ENCODE assay signal across 12 cellular contexts in the genomic region with DNA sequence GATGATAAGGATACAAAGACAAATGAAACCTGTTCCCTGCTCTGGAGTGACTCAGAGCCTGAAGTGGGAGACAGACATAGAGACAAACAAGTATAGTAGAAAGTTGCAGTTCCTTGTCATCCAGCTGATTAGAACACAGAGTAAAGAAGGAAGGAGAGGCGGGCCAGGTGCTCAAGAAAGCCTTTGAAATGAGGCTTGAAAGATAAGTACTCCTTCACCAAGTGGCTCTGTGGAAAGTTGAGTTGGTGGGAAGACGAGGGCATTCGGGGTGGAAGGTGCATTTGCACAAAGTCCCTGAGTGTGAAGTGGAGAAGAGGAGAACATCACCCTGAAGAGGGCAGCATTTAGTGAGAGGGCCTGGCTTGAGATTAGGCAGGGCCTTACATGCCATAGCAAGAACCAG. TPM values are rescaled to one million over a fixed set of nuclear protein-coding genes. Genes with fewer than 3 reads are reported as not detected.
DNase-seq lines count a peak whose midpoint lies in the region; ATAC-seq and TF ChIP-seq lines count a peak whose summit lies in the region.
"Had no signal": no experiment of that assay in that cellular context is flagged by ENCODE, and none has a peak within 500 bp of the region (broad histone marks: within the 10 kb centered on the region; RNA-seq: fewer than 3 reads in every experiment).

No MANE protein-coding gene starts in this region.

- intact Hi-C loops in OCI-LY7 (cut with micrococcal nuclease; ENCODE audit: unreplicated experiment): no loop called here
- intact Hi-C loops in naive thymus-derived CD4-positive, alpha-beta T cell (cut with micrococcal nuclease): no loop called here
- intact Hi-C loops in activated T-helper 2 cell treated with anti-CD3 and anti-CD28 coated beads, Interferon-gamma antibody, Interleukin-2, Interleukin-4, amounts not matched to agents 10 μg/mL and 5 μg/mL and 100 μg/mL, durations not matched to agents 14 hours and 24 hours and 36 hours (cut with micrococcal nuclease): no loop called here

- POLR2A ChIA-PET in OCI-LY7 (lab: Charles Lee): interaction anchor here (0.7 kb wide), 1 partner anchor 234 kb away, joined by 3 read pairs; no protein-coding TSS in a partner anchor
- POLR2A ChIA-PET in naive thymus-derived CD4-positive, alpha-beta T cell (lab: Charles Lee): no interaction called here

- H2AFZ ChIP-seq in OCI-LY7 (ENCODE audit: low read length): no peak overlapping the region

- no peak overlapping the region for H3K27ac ChIP-seq in 22Rv1
- no peak overlapping the region for H3K27ac ChIP-seq in OCI-LY7 (ENCODE audit: low read depth, low read length, poor library complexity, severe bottlenecking)
- H3K27ac ChIP-seq in naive thymus-derived CD4-positive, alpha-beta T cell (ENCODE audit: low read depth, low read length): no peak overlapping the region
- H3K27ac ChIP-seq: heart right ventricle had no signal

- peaks cover 0 to 50% (median 32%) of the 10 kb centered on the region in 5 donors for H3K27me3 Mint-ChIP-seq in naive thymus-derived CD4-positive, alpha-beta T cell
- H3K27me3 Mint-ChIP-seq in activated T-helper 2 cell treated with anti-CD3 and anti-CD28 coated beads, Interferon-gamma antibody, Interleukin-2, Interleukin-4, amounts not matched to agents 10 μg/mL and 5 μg/mL and 100 μg/mL, durations not matched to agents 14 hours and 24 hours and 36 hours (ENCODE audit: low read depth): peaks cover 3% of the 10 kb centered on the region

- no peaks in the 10 kb centered on the region for H4K20me1 ChIP-seq in OCI-LY7 (ENCODE audit: insufficient read depth, low read length)

- H3K27me3 ChIP-seq in naive thymus-derived CD4-positive, alpha-beta T cell (ENCODE audit: control insufficient read depth in 2 of 2, insufficient read depth in 2 of 2, low read length in 2 of 2): no peaks in the 10 kb centered on the region
- H3K27me3 ChIP-seq: heart right ventricle had no signal

- peaks cover 0 to 4% (median 0%) of the 10 kb centered on the region in 5 donors for H3K36me3 Mint-ChIP-seq in naive thymus-derived CD4-positive, alpha-beta T cell
- H3K36me3 Mint-ChIP-seq in activated T-helper 2 cell treated with anti-CD3 and anti-CD28 coated beads, Interferon-gamma antibody, Interleukin-2, Interleukin-4, amounts not matched to agents 10 μg/mL and 5 μg/mL and 100 μg/mL, durations not matched to agents 14 hours and 24 hours and 36 hours (ENCODE audit: low read depth): no peaks in the 10 kb centered on the region

- no peaks in the 10 kb centered on the region for H3K79me2 ChIP-seq in OCI-LY7 (ENCODE audit: insufficient read depth, low read depth, low read length)

- BruUV-seq in OCI-LY7 (replicated peaks; lab: Mats Ljungman, UMichigan): no TSS peak

- TF ChIP-seq CTCF in 22Rv1 (IDR thresholded peaks at IDR 0.05) (peak; percentile 62), GM12872 (IDR thresholded peaks at IDR 0.05; ENCODE audit: insufficient read depth, low read depth, low read length) (peak; percentile 22; the same call in 1 of the 3 replicates), OCI-LY7 (conservative IDR thresholded peaks at IDR 0.05; ENCODE audit: low read length) (0 out of 2 replicates have a peak, but pooled peaks have one; percentile 40), fibroblast of pulmonary artery (IDR thresholded peaks at IDR 0.05; ENCODE audit: low read length, missing control alignments) (peak; percentile 35)

- no peak overlapping the region for H3K4me3 Mint-ChIP-seq in naive thymus-derived CD4-positive, alpha-beta T cell
- no peak overlapping the region for H3K4me3 Mint-ChIP-seq in activated T-helper 2 cell treated with anti-CD3 and anti-CD28 coated beads, Interferon-gamma antibody, Interleukin-2, Interleukin-4, amounts not matched to agents 10 μg/mL and 5 μg/mL and 100 μg/mL, durations not matched to agents 14 hours and 24 hours and 36 hours (ENCODE audit: low read depth)
- H3K4me3 Mint-ChIP-seq: activated naive CD8-positive, alpha-beta T cell treated with anti-CD3 and anti-CD28 coated beads, Interleukin-2, amount 50 U/mL, for 24 hours had no signal

- H3K9me3 ChIP-seq in OCI-LY7 (ENCODE audit: low read length): no peaks in the 10 kb centered on the region
- H3K9me3 ChIP-seq in naive thymus-derived CD4-positive, alpha-beta T cell (ENCODE audit: control insufficient read depth in 2 of 3, low read length in 3 of 3): no peaks in the 10 kb centered on the region
- H3K9me3 ChIP-seq: heart right ventricle had no signal

- CTCF ChIA-PET in OCI-LY7 (lab: Charles Lee; ENCODE audit: unreplicated experiment): no interaction called here
- CTCF ChIA-PET in naive thymus-derived CD4-positive, alpha-beta T cell (lab: Charles Lee): no interaction called here

- no peaks in the 10 kb centered on the region for H3K4me1 Mint-ChIP-seq in naive thymus-derived CD4-positive, alpha-beta T cell
- H3K4me1 Mint-ChIP-seq in activated T-helper 2 cell treated with anti-CD3 and anti-CD28 coated beads, Interferon-gamma antibody, Interleukin-2, Interleukin-4, amounts not matched to agents 10 μg/mL and 5 μg/mL and 100 μg/mL, durations not matched to agents 14 hours and 24 hours and 36 hours (ENCODE audit: low read depth): no peaks in the 10 kb centered on the region
- H3K4me1 Mint-ChIP-seq: activated naive CD8-positive, alpha-beta T cell treated with anti-CD3 and anti-CD28 coated beads, Interleukin-2, amount 50 U/mL, for 24 hours had no signal

- peak; percentile 1 for DNase-seq in OCI-LY7 (ENCODE audit: low spot score)
- DNase-seq in fibroblast of pulmonary artery (ENCODE audit: low read depth): peak; percentile 25
- DNase-seq in activated naive CD4-positive, alpha-beta T cell treated with Interleukin-2 at 50 U/mL for 16 hours: no peak
- no peak for DNase-seq in naive thymus-derived CD4-positive, alpha-beta T cell
- DNase-seq in activated T-helper 2 cell treated with anti-CD3 and anti-CD28 coated beads, Interferon-gamma antibody, Interleukin-2, Interleukin-4, amounts not matched to agents 10 μg/mL and 5 μg/mL and 100 μg/mL, durations not matched to agents 14 hours and 24 hours and 36 hours (ENCODE audit: low spot score): no peak
- DNase-seq: activated naive CD8-positive, alpha-beta T cell treated with anti-CD3 and anti-CD28 coated beads, Interleukin-2, amount 50 U/mL, for 24 hours; C1 segment of cervical spinal cord; heart right ventricle; NCI-H524 treated with DMSO at 0.1 percent for 48 hours had no signal

- no peak overlapping the region for H3K4me2 ChIP-seq in OCI-LY7 (ENCODE audit: low read length)

- H3K4me3 ChIP-seq in OCI-LY7 (ENCODE audit: low read depth, low read length, poor library complexity, severe bottlenecking): no peak overlapping the region
- no peak overlapping the region for H3K4me3 ChIP-seq in fibroblast of pulmonary artery (replicated peaks; ENCODE audit: low read depth, low read length)
- no peak overlapping the region for H3K4me3 ChIP-seq in naive thymus-derived CD4-positive, alpha-beta T cell (ENCODE audit: low read length)
- H3K4me3 ChIP-seq: heart right ventricle had no signal

- H3K27ac Mint-ChIP-seq in naive thymus-derived CD4-positive, alpha-beta T cell: peak overlapping the region in 1 of 9 donors; percentile 68
- H3K27ac Mint-ChIP-seq in activated T-helper 2 cell treated with anti-CD3 and anti-CD28 coated beads, Interferon-gamma antibody, Interleukin-2, Interleukin-4, amounts not matched to agents 10 μg/mL and 5 μg/mL and 100 μg/mL, durations not matched to agents 14 hours and 24 hours and 36 hours: no peak overlapping the region
- H3K27ac Mint-ChIP-seq: activated naive CD8-positive, alpha-beta T cell treated with anti-CD3 and anti-CD28 coated beads, Interleukin-2, amount 50 U/mL, for 24 hours had no signal

- no peaks in the 10 kb centered on the region for H3K4me1 ChIP-seq in OCI-LY7 (ENCODE audit: insufficient read depth, low read length, poor library complexity, severe bottlenecking)
- no peaks in the 10 kb centered on the region for H3K4me1 ChIP-seq in naive thymus-derived CD4-positive, alpha-beta T cell (ENCODE audit: control insufficient read depth in 2 of 2, insufficient read depth in 2 of 2, low read length in 2 of 2)
- H3K4me1 ChIP-seq: heart right ventricle had no signal

- no peaks in the 10 kb centered on the region for H3K36me3 ChIP-seq in OCI-LY7 (ENCODE audit: insufficient read depth, low read length)
- no peaks in the 10 kb centered on the region for H3K36me3 ChIP-seq in naive thymus-derived CD4-positive, alpha-beta T cell (ENCODE audit: control insufficient read depth in 2 of 3, insufficient read depth in 3 of 3, low read length in 3 of 3)
- H3K36me3 ChIP-seq: heart right ventricle had no signal

- no peaks in the 10 kb centered on the region for H3K9me2 ChIP-seq in OCI-LY7 (ENCODE audit: insufficient read depth, low read length)

- no peak for ATAC-seq in GM21737 (IDR thresholded peaks at IDR 0.05; ENCODE audit: unreplicated experiment)
- no peak for ATAC-seq in naive thymus-derived CD4-positive, alpha-beta T cell
- ATAC-seq: activated naive CD8-positive, alpha-beta T cell treated with anti-CD3 and anti-CD28 coated beads, Interleukin-2, amount 50 U/mL, for 24 hours; heart right ventricle had no signal

- peaks cover 0 to 7% (median 2%) of the 10 kb centered on the region in 11 donors for H3K9me3 Mint-ChIP-seq in naive thymus-derived CD4-positive, alpha-beta T cell
- no peaks in the 10 kb centered on the region for H3K9me3 Mint-ChIP-seq in activated T-helper 2 cell treated with anti-CD3 and anti-CD28 coated beads, Interferon-gamma antibody, Interleukin-2, Interleukin-4, amounts not matched to agents 10 μg/mL and 5 μg/mL and 100 μg/mL, durations not matched to agents 14 hours and 24 hours and 36 hours
- H3K9me3 Mint-ChIP-seq: activated naive CD8-positive, alpha-beta T cell treated with anti-CD3 and anti-CD28 coated beads, Interleukin-2, amount 50 U/mL, for 24 hours had no signal

RNA-seq across cellular contexts. Expression of gene MARK1, which starts 17.0 kb away (rescaled TPM):
- total RNA-seq in OCI-LY7 (2014; rRNA removed; shearing (Covaris generic)): not detected in 2 replicates
- total RNA-seq in OCI-LY7 (2022): not detected in 2 replicates
- total RNA-seq in naive thymus-derived CD4-positive, alpha-beta T cell: not detected
- polyA plus RNA-seq in naive thymus-derived CD4-positive, alpha-beta T cell: not detected
- total RNA-seq in activated T-helper 2 cell treated with anti-CD3 and anti-CD28 coated beads, Interferon-gamma antibody, Interleukin-2, Interleukin-4, amounts not matched to agents 10 μg/mL and 5 μg/mL and 100 μg/mL, durations not matched to agents 14 hours and 24 hours and 36 hours: not detected in 2 replicates

Comparison
In these comparisons a context has a peak if more than half of its experiments do, and no peak if none do; other contexts are left out.
1. DNase-seq: peak in OCI-LY7 (single experiment) and fibroblast of pulmonary artery (single experiment); none in activated naive CD4-positive, alpha-beta T cell treated with Interleukin-2 at 50 U/mL for 16 hours (single experiment), naive thymus-derived CD4-positive, alpha-beta T cell (0 of 9) and activated T-helper 2 cell treated with anti-CD3 and anti-CD28 coated beads, Interferon-gamma antibody, Interleukin-2, Interleukin-4, amounts not matched to agents 10 μg/mL and 5 μg/mL and 100 μg/mL, durations not matched to agents 14 hours and 24 hours and 36 hours (single experiment).
2. Peak in every context shown above with its lines, with median percentiles within 50 percentile points of each other: CTCF ChIP-seq.